Comparison of ENCODE assay signal across 23 cellular contexts in genomic region chr5:2191972-2192371, GRCh38.
"Had no signal": no experiment of that assay in that cellular context is flagged by ENCODE, and none has a peak within 500 bp of the region (broad histone marks: within the 10 kb centered on the region; RNA-seq: fewer than 3 reads in every experiment).

No MANE protein-coding gene starts in this region.

- H3K36me3 Mint-ChIP-seq: activated CD8-positive, alpha-beta memory T cell treated with anti-CD3 and anti-CD28 coated beads, Interleukin-2, amount 10 ng/mL, durations not matched to agents 7 days and 5 days; activated naive CD8-positive, alpha-beta T cell; brain; IgD-negative memory B cell; T-cell had no signal

- H3K9me3 Mint-ChIP-seq: activated naive CD4-positive, alpha-beta T cell treated with anti-CD3 and anti-CD28 coated beads for 36 hours; activated T-cell treated with anti-CD3 and anti-CD28 coated beads, Interleukin-2, amount 50 U/mL, for 4 hours; activated T-helper 17 cell treated with anti-CD3 and anti-CD28 coated beads, Interleukin-2, amount 50 U/mL, for 72 hours had no signal

- H3K27me3 Mint-ChIP-seq: activated CD8-positive, alpha-beta memory T cell treated with anti-CD3 and anti-CD28 coated beads, Interleukin-2, amount 10 ng/mL, durations not matched to agents 7 days and 5 days had no signal

- H3K27ac Mint-ChIP-seq: activated CD8-positive, alpha-beta memory T cell treated with anti-CD3 and anti-CD28 coated beads, Interleukin-2, amount 10 ng/mL, durations not matched to agents 7 days and 5 days; activated CD8-positive, alpha-beta T cell treated with anti-CD3 and anti-CD28 coated beads, Interleukin-2, amount 10 ng/mL, durations not matched to agents 7 days and 5 days; activated naive CD4-positive, alpha-beta T cell treated with anti-CD3 and anti-CD28 coated beads for 36 hours; activated naive CD8-positive, alpha-beta T cell; activated T-helper 17 cell treated with anti-CD3 and anti-CD28 coated beads, Interleukin-2, amount 50 U/mL, for 72 hours; brain; IgD-negative memory B cell; T-cell had no signal

- H3K4me1 Mint-ChIP-seq: activated CD8-positive, alpha-beta memory T cell treated with anti-CD3 and anti-CD28 coated beads, Interleukin-2, amount 10 ng/mL, durations not matched to agents 7 days and 5 days; activated T-helper 17 cell treated with anti-CD3 and anti-CD28 coated beads, Interleukin-2, amount 50 U/mL, for 72 hours; IgD-negative memory B cell; T-cell had no signal

- ATAC-seq: activated CD4-positive, CD25-positive, alpha-beta regulatory T cell treated with anti-CD3 and anti-CD28 coated beads, Interleukin-2, amount 50 U/mL, for 24 hours; activated CD8-positive, alpha-beta memory T cell treated with anti-CD3 and anti-CD28 coated beads, Interleukin-2, amount 10 ng/mL, durations not matched to agents 7 days and 5 days; activated CD8-positive, alpha-beta T cell treated with anti-CD3 and anti-CD28 coated beads, Interleukin-2, amount 10 ng/mL, durations not matched to agents 7 days and 5 days; activated T-cell treated with anti-CD3 and anti-CD28 coated beads, Interleukin-2, amount 50 U/mL, for 4 hours; activated T-helper 17 cell treated with anti-CD3 and anti-CD28 coated beads, Interleukin-2, amount 50 U/mL, for 72 hours; T-cell had no signal

- H3K4me3 Mint-ChIP-seq: activated CD8-positive, alpha-beta memory T cell treated with anti-CD3 and anti-CD28 coated beads, Interleukin-2, amount 10 ng/mL, durations not matched to agents 7 days and 5 days; activated CD8-positive, alpha-beta T cell treated with anti-CD3 and anti-CD28 coated beads, Interleukin-2, amount 10 ng/mL, durations not matched to agents 7 days and 5 days; activated naive CD4-positive, alpha-beta T cell treated with anti-CD3 and anti-CD28 coated beads for 36 hours; activated naive CD8-positive, alpha-beta T cell; activated T-cell treated with anti-CD3 and anti-CD28 coated beads, Interleukin-2, amount 50 U/mL, for 4 hours; activated T-helper 17 cell treated with anti-CD3 and anti-CD28 coated beads, Interleukin-2, amount 50 U/mL, for 72 hours; brain; IgD-negative memory B cell; T-cell had no signal

- DNase-seq: activated CD4-positive, alpha-beta T cell treated with anti-CD3 and anti-CD28 coated beads for 48 hours; activated CD4-positive, alpha-beta T cell treated with anti-CD3 and anti-CD28 coated beads, Interleukin-2, amount 50 U/mL, for 4 hours; activated CD8-positive, alpha-beta memory T cell treated with anti-CD3 and anti-CD28 coated beads, Interleukin-2, amount 10 ng/mL, durations not matched to agents 7 days and 5 days; activated CD8-positive, alpha-beta T cell treated with anti-CD3 and anti-CD28 coated beads, Interleukin-2, amount 10 ng/mL, durations not matched to agents 7 days and 5 days; activated gamma-delta T cell; activated naive CD4-positive, alpha-beta T cell treated with anti-CD3 and anti-CD28 coated beads for 36 hours; activated T-cell treated with anti-CD3 and anti-CD28 coated beads, Interleukin-2, amount 50 U/mL, for 4 hours; amygdala; KG1; NCI-H1092; NCI-H1417; NCI-H1930; NCI-H510A; NCI-H526 treated with DMSO at 0.1 percent for 48 hours; NCI-H82; SIG-M5; T-cell; T-helper 2 cell had no signal
